Comparison of ENCODE assay signal across 18 cellular contexts in the genomic region with DNA sequence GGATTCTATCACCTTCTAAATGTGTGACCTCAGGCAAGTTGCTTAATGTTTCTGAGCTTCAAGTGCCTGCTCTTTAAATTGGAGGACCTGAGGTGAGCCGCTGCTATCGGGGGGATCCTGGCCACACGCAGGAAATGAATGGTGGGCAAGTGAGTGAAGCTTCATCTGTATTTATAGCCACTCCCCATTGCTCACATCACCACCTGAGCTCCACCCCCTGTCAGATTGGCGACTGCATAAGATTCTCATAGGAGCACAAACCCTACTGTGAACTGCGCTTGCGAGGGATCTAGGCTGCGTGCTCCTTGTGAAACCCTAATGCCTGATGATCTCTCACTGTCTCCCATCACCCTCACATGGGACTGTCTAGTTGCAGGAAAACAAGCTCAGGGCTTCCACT.
DNase-seq lines count a peak whose midpoint lies in the region; ATAC-seq and TF ChIP-seq lines count a peak whose summit lies in the region.
"Had no signal": no experiment of that assay in that cellular context is flagged by ENCODE, and none has a peak within 500 bp of the region (broad histone marks: within the 10 kb centered on the region; RNA-seq: fewer than 3 reads in every experiment).

No MANE protein-coding gene starts in this region.

- H3K36me3 ChIP-seq in endodermal cell (ENCODE audit: control insufficient read depth, insufficient read depth, low read length), result no peaks in the 10 kb centered on the region
- H3K36me3 ChIP-seq: gastroesophageal sphincter had no signal

- H3K9me3 Mint-ChIP-seq in endodermal cell, result no peaks in the 10 kb centered on the region
- H3K9me3 Mint-ChIP-seq: memory B cell had no signal

- H3K4me3 ChIP-seq in endodermal cell (ENCODE audit: low read length), result no peak overlapping the region
- H3K4me3 ChIP-seq: gastroesophageal sphincter had no signal

- peaks cover 6% of the 10 kb centered on the region for H3K27me3 ChIP-seq in endodermal cell (ENCODE audit: control insufficient read depth, insufficient read depth, low read length, poor library complexity, severe bottlenecking)

- no peak overlapping the region for H3K4me3 Mint-ChIP-seq in endodermal cell
- H3K4me3 Mint-ChIP-seq: HFFc6, immature natural killer cell had no signal

- no peak overlapping the region for H3K27ac ChIP-seq in endodermal cell (ENCODE audit: low read depth, low read length)
- H3K27ac ChIP-seq: gastroesophageal sphincter had no signal

- no peak overlapping the region for H3K9ac ChIP-seq in endodermal cell (ENCODE audit: extremely low read depth, low read length, poor library complexity, severe bottlenecking)

- DNase-seq in stimulated activated CD4-positive, alpha-beta T cell treated with anti-CD3 and anti-CD28 coated beads, Interleukin-4, amount 100 ng/mL, for 24 hours, result peak; percentile 28
- no peak for DNase-seq in stimulated activated CD4-positive, alpha-beta T cell treated with anti-CD3 and anti-CD28 coated beads, Interleukin-12 subunit alpha, Interleukin-12 subunit beta, amount 100 ng/mL, for 4 hours
- DNase-seq in activated CD4-positive, alpha-beta T cell treated with anti-CD3 and anti-CD28 coated beads, Interleukin-2, amount 50 U/mL, for 1 hour, result peak; percentile 18
- peak; percentile 68 for DNase-seq in endodermal cell
- DNase-seq in NOMO-1 treated with dmso at 0.1 percent for 144 hours (lab: John Stamatoyannopoulos, UW; ENCODE audit: unreplicated experiment), result no peak
- no peak for DNase-seq in OCI-M1 (lab: John Stamatoyannopoulos, UW)
- DNase-seq: activated CD4-positive, CD25-positive, alpha-beta regulatory T cell treated with anti-CD3 and anti-CD28 coated beads, Interleukin-2, amount 50 U/mL, for 72 hours; AML-193; DMS79 treated with DMSO at 0.1 percent for 48 hours; HFFc6; KBM-7; NCI-H1417; PC-3 had no signal

- no peaks in the 10 kb centered on the region for H3K36me3 Mint-ChIP-seq in endodermal cell (ENCODE audit: low read depth)
- H3K36me3 Mint-ChIP-seq: immature natural killer cell, memory B cell had no signal

- no peak for TF ChIP-seq CTCF in endodermal cell (conservative IDR thresholded peaks at IDR 0.05)

- H3K9me3 ChIP-seq in endodermal cell (ENCODE audit: control insufficient read depth, low read length), result no peaks in the 10 kb centered on the region
- H3K9me3 ChIP-seq: gastroesophageal sphincter had no signal

- WGBS in endodermal cell (ENCODE audit: insufficient coverage in 1 of 2, insufficient read length in 1 of 2), 2 experiments, result 85 to 87% methylated on average over 3 to 7 of the region's 7 CpGs

- H3K4me1 Mint-ChIP-seq in endodermal cell, result peaks cover 10% of the 10 kb centered on the region

- ATAC-seq in GM21515 (IDR thresholded peaks at IDR 0.05; ENCODE audit: unreplicated experiment) (no peak), GM21528 (IDR thresholded peaks at IDR 0.05; ENCODE audit: low FRiP score, unreplicated experiment) (no peak)
- ATAC-seq: gastroesophageal sphincter, PC-3 had no signal

- no peaks in the 10 kb centered on the region for H3K4me1 ChIP-seq in endodermal cell (ENCODE audit: control insufficient read depth, insufficient read depth, low read length)

- peaks cover 48% of the 10 kb centered on the region for H3K27me3 Mint-ChIP-seq in endodermal cell (ENCODE audit: insufficient read depth)

- no peak overlapping the region for H3K27ac Mint-ChIP-seq in endodermal cell
- H3K27ac Mint-ChIP-seq: HFFc6, immature natural killer cell, memory B cell had no signal

Comparison
In these comparisons a context has a peak if more than half of its experiments do, and no peak if none do; other contexts are left out.
1. DNase-seq: peak in stimulated activated CD4-positive, alpha-beta T cell treated with anti-CD3 and anti-CD28 coated beads, Interleukin-4, amount 100 ng/mL, for 24 hours (single experiment), activated CD4-positive, alpha-beta T cell treated with anti-CD3 and anti-CD28 coated beads, Interleukin-2, amount 50 U/mL, for 1 hour (single experiment) and endodermal cell (single experiment); none in stimulated activated CD4-positive, alpha-beta T cell treated with anti-CD3 and anti-CD28 coated beads, Interleukin-12 subunit alpha, Interleukin-12 subunit beta, amount 100 ng/mL, for 4 hours (single experiment), NOMO-1 treated with dmso at 0.1 percent for 144 hours (single experiment) and OCI-M1 (single experiment).